In the genomic region with DNA sequence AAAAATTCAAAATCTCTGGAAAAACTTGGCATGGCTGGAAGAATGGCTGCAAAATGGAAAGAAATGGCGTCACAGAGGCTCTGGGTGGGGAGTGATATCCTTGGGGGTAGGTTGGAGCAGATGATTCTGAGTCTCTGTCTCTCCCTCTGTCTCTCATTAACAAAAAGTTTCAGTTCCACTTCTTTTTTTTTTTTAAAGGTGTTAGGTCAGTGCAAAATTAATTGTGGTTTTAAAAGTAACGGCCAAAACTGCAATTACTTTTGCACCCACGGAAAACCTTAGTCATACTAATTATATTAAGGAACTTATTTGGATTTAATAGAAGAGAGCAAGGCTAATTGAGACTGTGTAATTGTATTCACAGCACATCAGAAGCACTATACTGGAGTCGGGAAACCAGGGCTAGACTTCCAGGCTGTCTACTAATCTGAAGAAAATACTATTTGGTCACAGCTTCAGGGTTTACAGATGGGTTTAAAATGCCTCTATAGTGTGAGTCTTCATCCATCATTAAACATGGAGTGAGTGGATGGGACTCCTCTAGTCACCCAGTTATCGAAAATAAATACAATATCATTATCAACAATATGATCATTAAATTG, we compare ENCODE assay signal across 15 cellular contexts.
DNase-seq lines count a peak whose midpoint lies in the region; ATAC-seq lines count a peak whose summit lies in the region.
"Had no signal": no experiment of that assay in that cellular context is flagged by ENCODE, and none has a peak within 500 bp of the region (broad histone marks: within the 10 kb centered on the region; RNA-seq: fewer than 3 reads in every experiment).

No MANE protein-coding gene starts in this region.

- no peaks in the 10 kb centered on the region for H3K27me3 ChIP-seq in CD8-positive, alpha-beta memory T cell (ENCODE audit: insufficient read depth, low read length, poor library complexity, severe bottlenecking)
- 0 out of 2 replicates have a peak, but pooled peaks cover 2% of the 10 kb centered on the region for H3K27me3 ChIP-seq in Karpas-422 (ENCODE audit: low read length)

- H4K20me1 ChIP-seq in Karpas-422 (ENCODE audit: insufficient read depth, low read depth, low read length) = no peaks in the 10 kb centered on the region

- ATAC-seq in GM18861 (IDR thresholded peaks at IDR 0.05; ENCODE audit: unreplicated experiment) (peak; percentile 97), GM21447 (IDR thresholded peaks at IDR 0.05; ENCODE audit: unreplicated experiment) (peak; percentile 98), HG03060 (IDR thresholded peaks at IDR 0.05; ENCODE audit: low read depth, unreplicated experiment) (peak; percentile 96)
- ATAC-seq: natural killer cell had no signal

- peaks cover 7 to 16% of the 10 kb centered on the region in 2 donors for H3K27me3 Mint-ChIP-seq in CD8-positive, alpha-beta memory T cell

- no peak overlapping the region for H3K4me3 Mint-ChIP-seq in CD8-positive, alpha-beta memory T cell
- H3K4me3 Mint-ChIP-seq: CD4-positive, alpha-beta T cell; natural killer cell had no signal

- H3K27ac Mint-ChIP-seq in CD8-positive, alpha-beta memory T cell = no peak overlapping the region
- H3K27ac Mint-ChIP-seq: CD4-positive, alpha-beta T cell; natural killer cell had no signal

- no peaks in the 10 kb centered on the region for H3K9me3 ChIP-seq in CD8-positive, alpha-beta memory T cell (ENCODE audit: low read length)
- H3K9me3 ChIP-seq in Karpas-422 (ENCODE audit: low read length) = no peaks in the 10 kb centered on the region

- no peaks in the 10 kb centered on the region for H3K4me1 Mint-ChIP-seq in CD8-positive, alpha-beta memory T cell
- H3K4me1 Mint-ChIP-seq: natural killer cell had no signal

- H3K4me3 ChIP-seq in CD8-positive, alpha-beta memory T cell (ENCODE audit: low read length) = no peak overlapping the region
- no peak overlapping the region for H3K4me3 ChIP-seq in Karpas-422 (ENCODE audit: low read length)
- H3K4me3 ChIP-seq: skin epidermis had no signal

- POLR2A ChIA-PET in CD8-positive, alpha-beta memory T cell (lab: Charles Lee) = no interaction called here

- H3K9me3 Mint-ChIP-seq in CD8-positive, alpha-beta memory T cell = no peaks in the 10 kb centered on the region

- no peak overlapping the region for H3K9ac ChIP-seq in Karpas-422 (ENCODE audit: low read length)

- H3K9me2 ChIP-seq in Karpas-422 (replicated peaks; ENCODE audit: insufficient read depth, low read length) = no peaks in the 10 kb centered on the region

- no peaks in the 10 kb centered on the region for H3K36me3 Mint-ChIP-seq in CD8-positive, alpha-beta memory T cell
- H3K36me3 Mint-ChIP-seq: natural killer cell had no signal

- CTCF ChIA-PET in CD8-positive, alpha-beta memory T cell (lab: Charles Lee) = no interaction called here

- no peaks in the 10 kb centered on the region for H3K79me2 ChIP-seq in Karpas-422 (ENCODE audit: low read length)

- H3K4me2 ChIP-seq in Karpas-422 (ENCODE audit: low read depth, low read length, poor library complexity, severe bottlenecking) = no peak overlapping the region

- DNase-seq in NOMO-1 treated with DMSO at 0.1 percent for 48 hours (lab: John Stamatoyannopoulos, UW; ENCODE audit: unreplicated experiment) = peak; percentile 74
- DNase-seq in CD8-positive, alpha-beta memory T cell = no peak
- no peak for DNase-seq in substantia nigra (lab: John Stamatoyannopoulos, UW)
- no peak for DNase-seq in NCI-H2171 (lab: John Stamatoyannopoulos, UW)
- no peak for DNase-seq in Karpas-422
- DNase-seq: activated naive CD4-positive, alpha-beta T cell treated with Interleukin-2 at 50 U/mL for 16 hours; CD4-positive, alpha-beta T cell; kidney; natural killer cell; NCI-H1092 treated with DMSO at 0.1 percent for 48 hours; NCI-H748 treated with DMSO at 0.1 percent for 48 hours had no signal

- no peaks in the 10 kb centered on the region for H3K36me3 ChIP-seq in CD8-positive, alpha-beta memory T cell (ENCODE audit: insufficient read depth, low read length)
- H3K36me3 ChIP-seq in Karpas-422 (ENCODE audit: insufficient read depth, low read length) = no peaks in the 10 kb centered on the region

- no peaks in the 10 kb centered on the region for H3K4me1 ChIP-seq in CD8-positive, alpha-beta memory T cell (ENCODE audit: insufficient read depth, low read length)
- no peaks in the 10 kb centered on the region for H3K4me1 ChIP-seq in Karpas-422 (ENCODE audit: low read length)

- no peak overlapping the region for H2AFZ ChIP-seq in Karpas-422 (ENCODE audit: low read length)

- H3K27ac ChIP-seq in CD8-positive, alpha-beta memory T cell (ENCODE audit: low read depth, low read length) = no peak overlapping the region
- H3K27ac ChIP-seq in substantia nigra (ENCODE audit: low read depth, low read length, poor library complexity, severe bottlenecking) (no peak overlapping the region), Karpas-422 (ENCODE audit: low read length) (no peak overlapping the region)
- H3K27ac ChIP-seq: skin epidermis had no signal
